In genomic region chr4:147591048-147591577, GRCh38 we compare ENCODE assay signal across 14 cellular contexts. TPM values are rescaled to one million over a fixed set of nuclear protein-coding genes. Genes with fewer than 3 reads are reported as not detected.
A peak's percentile ranks its signal among the peaks of the same experiment; 100 is the strongest.
DNase-seq lines count a peak whose midpoint lies in the region; ATAC-seq and TF ChIP-seq lines count a peak whose summit lies in the region.
"Had no signal": no experiment of that assay in that cellular context is flagged by ENCODE, and none has a peak within 500 bp of the region (broad histone marks: within the 10 kb centered on the region; RNA-seq: fewer than 3 reads in every experiment).

No MANE protein-coding gene starts in this region.

- H3K79me2 ChIP-seq in GM23248 (ENCODE audit: insufficient read depth) = no peaks in the 10 kb centered on the region

- 0 out of 2 replicates have a peak, but pooled peaks cover 5% of the 10 kb centered on the region for H3F3A ChIP-seq in GM23248 (ENCODE audit: insufficient read depth)

- H3K36me3 ChIP-seq in GM23248 (ENCODE audit: low read depth) (no peaks in the 10 kb centered on the region), RWPE2 (ENCODE audit: low read depth) (no peaks in the 10 kb centered on the region)
- H3K36me3 ChIP-seq: BLaER1 treated with 17β-estradiol and CSF1 and Interleukin-3, amounts not matched to agents 10 nM and 100 nM had no signal

- H3K9me3 Mint-ChIP-seq in mesothelial cell of epicardium = peaks cover 14% of the 10 kb centered on the region
- H3K9me3 Mint-ChIP-seq: H9 had no signal

- TF ChIP-seq CTCF in RWPE2 (IDR thresholded peaks at IDR 0.05; ENCODE audit: poor library complexity, severe bottlenecking) (no peak), choroid plexus epithelial cell (conservative IDR thresholded peaks at IDR 0.05; ENCODE audit: low read depth, low read length) (no peak), mesothelial cell of epicardium (IDR thresholded peaks at IDR 0.05; ENCODE audit: unreplicated experiment) (no peak)

- no peaks in the 10 kb centered on the region for H3K27me3 Mint-ChIP-seq in mesothelial cell of epicardium (ENCODE audit: low read depth)

- 0 out of 3 replicates have a peak, but pooled peaks have one; percentile 23 for ATAC-seq in RWPE2 (ENCODE audit: low read depth)
- ATAC-seq in stimulated activated naive CD8-positive, alpha-beta T cell treated with anti-CD3 and anti-CD28 coated beads, Interleukin-15, Interleukin-2, amounts not matched to agents 100 U/mL and 50 U/mL, for 24 hours = no peak
- ATAC-seq in HG02938 (IDR thresholded peaks at IDR 0.05; ENCODE audit: unreplicated experiment) = no peak

- no peaks in the 10 kb centered on the region for H4K20me1 ChIP-seq in GM23248 (ENCODE audit: insufficient read depth)
- H4K20me1 ChIP-seq: BLaER1 treated with 17β-estradiol and CSF1 and Interleukin-3, amounts not matched to agents 10 nM and 100 nM had no signal

- H3K27me3 ChIP-seq in GM23248 (replicated peaks; ENCODE audit: insufficient read depth) (no peaks in the 10 kb centered on the region), RWPE2 (ENCODE audit: insufficient read depth, poor library complexity, severe bottlenecking) (no peaks in the 10 kb centered on the region)
- H3K27me3 ChIP-seq: BLaER1 treated with 17β-estradiol and CSF1 and Interleukin-3, amounts not matched to agents 10 nM and 100 nM had no signal

- H3K4me2 ChIP-seq in GM23248 (ENCODE audit: unreplicated experiment) = no peak overlapping the region
- H3K4me2 ChIP-seq: A549; BLaER1 treated with 17β-estradiol and CSF1 and Interleukin-3, amounts not matched to agents 10 nM and 100 nM; PC-9 had no signal

- H3K36me3 Mint-ChIP-seq in mesothelial cell of epicardium = peaks cover 11% of the 10 kb centered on the region

- DNase-seq in GM23248 (no peak), RWPE2 (ENCODE audit: low spot score) (no peak), choroid plexus epithelial cell (ENCODE audit: low read depth) (peak; percentile 39), mesothelial cell of epicardium (ENCODE audit: low spot score in 2 of 2, unreplicated experiment in 2 of 2) (no peak), HT-29 (ENCODE audit: low spot score) (no peak), H4 (ENCODE audit: low spot score) (no peak)
- no peak for DNase-seq in stimulated activated naive CD8-positive, alpha-beta T cell treated with anti-CD3 and anti-CD28 coated beads, Interleukin-15, Interleukin-2, amounts not matched to agents 100 U/mL and 50 U/mL, for 24 hours
- DNase-seq: DMS 273 treated with DMSO at 0.1 percent for 48 hours, H9, NCI-H1436 treated with DMSO at 0.1 percent for 48 hours had no signal

- H3K9ac ChIP-seq in GM23248 = no peak overlapping the region

- no peak overlapping the region for H3K27ac ChIP-seq in GM23248
- H3K27ac ChIP-seq in RWPE2 (ENCODE audit: poor library complexity, severe bottlenecking) = no peak overlapping the region
- H3K27ac ChIP-seq: A549; BLaER1 treated with 17β-estradiol and CSF1 and Interleukin-3, amounts not matched to agents 10 nM and 100 nM; PC-9 had no signal

- no peak overlapping the region for H3K4me3 Mint-ChIP-seq in mesothelial cell of epicardium

- H3K9me3 ChIP-seq in GM23248 (ENCODE audit: low read depth) (no peaks in the 10 kb centered on the region), RWPE2 (ENCODE audit: severe bottlenecking) (no peaks in the 10 kb centered on the region)
- H3K9me3 ChIP-seq: A549; BLaER1 treated with 17β-estradiol and CSF1 and Interleukin-3, amounts not matched to agents 10 nM and 100 nM had no signal

- H3K4me3 ChIP-seq in GM23248 (no peak overlapping the region), RWPE2 (ENCODE audit: severe bottlenecking) (no peak overlapping the region), choroid plexus epithelial cell (ENCODE audit: low read depth, low read length) (no peak overlapping the region)
- H3K4me3 ChIP-seq: A549; BLaER1 treated with 17β-estradiol and CSF1 and Interleukin-3, amounts not matched to agents 10 nM and 100 nM; PC-9 had no signal

- in situ Hi-C loops in GM23248 (cut with MboI) = loop anchor here (10.0 kb wide), 1 partner anchor 426 kb away; no protein-coding TSS in a partner anchor

- peak overlapping the region; percentile 88 for H3K27ac Mint-ChIP-seq in mesothelial cell of epicardium

- H3K9me2 ChIP-seq in GM23248 (ENCODE audit: insufficient read depth) = no peaks in the 10 kb centered on the region

- H3K4me1 Mint-ChIP-seq in mesothelial cell of epicardium = peaks cover 37% of the 10 kb centered on the region

- H3K4me1 ChIP-seq in GM23248 (ENCODE audit: insufficient read depth) = peaks cover 9% of the 10 kb centered on the region
- peaks cover 5% of the 10 kb centered on the region for H3K4me1 ChIP-seq in RWPE2 (ENCODE audit: insufficient read depth, poor library complexity, severe bottlenecking)

- peak overlapping the region; percentile 54; the same call in 1 of the 2 replicates for H2AFZ ChIP-seq in GM23248
- H2AFZ ChIP-seq: PC-9 had no signal

RNA-seq across cellular contexts. Expression of gene TMEM184C, which starts 26.1 kb away (rescaled TPM):
- 36.5 and 36.8 TPM in 2 replicates for total RNA-seq in GM23248 (2014; rRNA removed; shearing (Covaris generic))
- 26.2 and 30.9 TPM in 2 replicates for polyA plus RNA-seq in GM23248 (2016; fragmentation: Nextera tagmentation; extraction: Ambion mirVana)
- 34.7 to 38.7 TPM (median 37.6 TPM) in 3 replicates for total RNA-seq in mesothelial cell of epicardium
- total RNA-seq in HT-29 (2014; rRNA removed; shearing (Covaris generic)) = 17.0 and 17.1 TPM in 2 replicates
- 37.9 and 41.9 TPM in 2 replicates for total RNA-seq in H4 (2014; rRNA removed; shearing (Covaris generic))
